In the genomic region with DNA sequence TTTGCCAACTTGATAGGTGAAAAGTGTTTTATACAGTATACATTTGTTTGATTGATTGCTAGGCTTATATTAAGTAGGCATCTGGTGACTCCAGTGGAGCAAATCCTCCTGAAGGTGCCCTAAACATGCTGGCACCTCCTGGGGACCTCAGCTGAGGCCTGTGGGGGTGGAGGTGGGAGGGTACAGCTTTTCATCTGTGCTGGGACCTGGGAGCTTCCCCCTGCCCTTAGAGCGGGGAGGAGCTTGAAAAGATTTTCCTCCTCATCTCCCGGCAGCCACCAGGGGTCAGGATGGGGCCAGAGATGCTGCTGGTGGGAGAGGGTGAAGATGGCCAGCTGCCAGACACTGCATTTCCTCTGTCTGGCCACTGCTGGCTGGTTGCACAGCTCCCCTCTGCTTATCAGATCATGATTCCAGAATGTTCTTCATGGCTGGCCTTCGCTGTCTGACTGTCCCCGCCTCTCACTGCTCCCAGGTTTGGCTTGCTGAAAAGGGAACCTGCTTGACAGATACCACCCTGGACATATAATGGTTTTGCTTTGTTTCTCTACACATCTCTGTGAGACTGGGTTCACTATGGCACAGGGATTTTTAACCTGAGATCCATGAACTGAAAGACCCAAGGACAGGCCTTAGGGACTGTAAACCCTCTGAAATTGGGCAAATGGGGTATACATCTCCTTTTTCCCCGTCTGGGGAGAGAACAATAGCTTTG, we compare ENCODE assay signal across 1 cellular context.
TF ChIP-seq lines count a peak whose summit lies in the region.

No MANE protein-coding gene starts in this region.

TF ChIP-seq in endothelial cell of umbilical vein, 7 proteins besides CTCF, POLR2A, EP300 and RAD21 (continued from another document):
- TF ChIP-seq, protein P1, sequence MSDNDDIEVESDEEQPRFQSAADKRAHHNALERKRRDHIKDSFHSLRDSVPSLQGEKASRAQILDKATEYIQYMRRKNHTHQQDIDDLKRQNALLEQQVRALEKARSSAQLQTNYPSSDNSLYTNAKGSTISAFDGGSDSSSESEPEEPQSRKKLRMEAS (IDR thresholded peaks at IDR 0.05; ENCODE audit: insufficient read depth, insufficient read length), result no peak
